ENCODE assay signal across 8 cellular contexts in the genomic region with DNA sequence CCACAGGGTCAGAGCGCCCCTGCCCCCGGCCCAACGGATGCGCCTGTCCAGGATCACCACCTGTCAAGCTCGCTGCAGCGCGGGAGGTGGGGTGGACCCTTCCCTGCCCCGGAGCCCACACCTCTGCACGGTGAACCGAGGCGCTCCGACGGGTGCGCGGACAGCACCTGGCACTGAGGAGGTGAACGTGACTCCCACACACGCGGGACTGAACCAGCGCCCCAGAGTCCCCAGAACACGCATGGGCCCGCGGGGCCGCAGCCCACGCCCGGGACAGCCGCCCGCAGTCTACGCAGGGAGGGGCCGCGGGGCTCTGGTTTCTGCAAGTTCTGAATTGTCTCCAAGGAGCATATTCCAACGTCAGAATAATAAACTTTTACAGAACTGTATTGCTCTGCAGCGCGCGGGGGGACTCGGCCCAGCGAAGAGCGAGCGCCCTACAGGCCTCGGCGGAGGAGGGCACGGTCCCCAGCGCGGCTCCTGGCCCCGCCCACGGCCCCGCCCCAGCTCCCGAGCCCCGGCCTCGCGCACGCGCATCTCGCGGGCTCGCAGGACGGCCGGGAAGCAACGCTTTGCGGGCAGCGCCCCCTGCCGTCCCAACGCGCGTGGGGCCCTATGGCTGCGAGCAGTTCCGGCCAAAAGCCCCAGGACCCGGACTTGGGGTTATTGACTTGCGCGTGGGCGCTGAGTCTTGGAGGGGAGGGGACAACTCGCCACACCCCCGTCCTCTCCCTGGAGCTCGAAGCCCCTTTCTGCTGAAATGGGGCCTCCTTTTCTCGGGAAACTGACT. TPM values are rescaled to one million over a fixed set of nuclear protein-coding genes. Genes with fewer than 3 reads are reported as not detected.
A peak's percentile ranks its signal among the peaks of the same experiment; 100 is the strongest.
DNase-seq lines count a peak whose midpoint lies in the region; ATAC-seq and TF ChIP-seq lines count a peak whose summit lies in the region.

No MANE protein-coding gene starts in this region.

- no peaks in the 10 kb centered on the region for H3K4me1 ChIP-seq in endodermal cell (ENCODE audit: control insufficient read depth, insufficient read depth, low read length)
- peaks cover 3% of the 10 kb centered on the region for H3K4me1 ChIP-seq in mesodermal cell (ENCODE audit: control insufficient read depth, insufficient read depth, low read length, poor library complexity, severe bottlenecking)

- peak overlapping the region; percentile 71 for H3K4me3 ChIP-seq in endodermal cell (ENCODE audit: low read length)
- H3K4me3 ChIP-seq in mesodermal cell (ENCODE audit: extremely low read depth, insufficient read depth, low read length, poor library complexity, severe bottlenecking), result peak overlapping the region; percentile 32

- peaks cover 6% of the 10 kb centered on the region for H3K4me1 Mint-ChIP-seq in endodermal cell

- peak; percentile 86 for ATAC-seq in GM19324 (IDR thresholded peaks at IDR 0.05; ENCODE audit: low FRiP score, unreplicated experiment)
- peak; percentile 91 for ATAC-seq in HG03442 (IDR thresholded peaks at IDR 0.05; ENCODE audit: unreplicated experiment)

- 18 to 40% methylated on average over 30 to 74 of the region's 74 CpGs for WGBS in endodermal cell (ENCODE audit: insufficient coverage in 1 of 2, insufficient read length in 1 of 2), 2 experiments
- WGBS in mesodermal cell (ENCODE audit: insufficient coverage in 2 of 2), 2 experiments, result 20 to 28% methylated on average over 56 to 63 of the region's 74 CpGs

- no peaks in the 10 kb centered on the region for H3K36me3 Mint-ChIP-seq in endodermal cell (ENCODE audit: low read depth)

- H3K9me3 Mint-ChIP-seq in endodermal cell, result no peaks in the 10 kb centered on the region

- peak overlapping the region; percentile 20 for H3K4me3 Mint-ChIP-seq in endodermal cell

- peaks cover 14% of the 10 kb centered on the region for H3K27me3 Mint-ChIP-seq in endodermal cell (ENCODE audit: insufficient read depth)

- peak; percentile 95 for TF ChIP-seq CTCF in endodermal cell (conservative IDR thresholded peaks at IDR 0.05)

- H3K9ac ChIP-seq in endodermal cell (ENCODE audit: extremely low read depth, low read length, poor library complexity, severe bottlenecking), result no peak overlapping the region

- H3K9me3 ChIP-seq in endodermal cell (ENCODE audit: control insufficient read depth, low read length) (no peaks in the 10 kb centered on the region), mesodermal cell (ENCODE audit: control insufficient read depth, low read length) (no peaks in the 10 kb centered on the region)

- H3K27me3 ChIP-seq in endodermal cell (ENCODE audit: control insufficient read depth, insufficient read depth, low read length, poor library complexity, severe bottlenecking), result no peaks in the 10 kb centered on the region

- no peak overlapping the region for H3K27ac Mint-ChIP-seq in endodermal cell

- H3K27ac ChIP-seq in endodermal cell (ENCODE audit: low read depth, low read length), result no peak overlapping the region
- H3K27ac ChIP-seq in mesodermal cell (ENCODE audit: low read depth, low read length, severe bottlenecking), result no peak overlapping the region

- DNase-seq in C1 segment of cervical spinal cord (lab: John Stamatoyannopoulos, UW), result peak; percentile 13 to 91 (median 70)
- peak; percentile 22 for DNase-seq in NK-92 (lab: John Stamatoyannopoulos, UW; ENCODE audit: unreplicated experiment)
- DNase-seq in activated CD8-positive, alpha-beta memory T cell treated with anti-CD3 and anti-CD28 coated beads, Interleukin-2, amount 50 U/mL, for 4 hours, result peak; percentile 94
- peak; percentile 95 for DNase-seq in endodermal cell
- peak; percentile 78 for DNase-seq in stimulated activated CD8-positive, alpha-beta memory T cell treated with anti-CD3 and anti-CD28 coated beads, Interleukin-12 subunit alpha, Interleukin-12 subunit beta, amount 100 ng/mL, for 24 hours (ENCODE audit: extremely low read depth)

- no peaks in the 10 kb centered on the region for H3K36me3 ChIP-seq in endodermal cell (ENCODE audit: control insufficient read depth, insufficient read depth, low read length)
- H3K36me3 ChIP-seq in mesodermal cell (ENCODE audit: control insufficient read depth, insufficient read depth, low read length), result no peaks in the 10 kb centered on the region

RNA-seq across cellular contexts. Expression of a gene that starts 29.7 kb away (rescaled TPM):
- total RNA-seq in endodermal cell, result 10 to 100 TPM; 58.6 to 71.6 TPM
- polyA plus RNA-seq in endodermal cell (2013, experiment 1 of 2), result 36.5 TPM
- 37.6 TPM for polyA plus RNA-seq in endodermal cell (2013, experiment 2 of 2)
- 71.8 TPM for polyA plus RNA-seq in mesodermal cell (2013, experiment 1 of 2)
- 74.8 TPM for polyA plus RNA-seq in mesodermal cell (2013, experiment 2 of 2)

Comparison
In these comparisons a context has a peak if more than half of its experiments do, and no peak if none do; other contexts are left out.
1. DNase-seq: peak in every context shown above with its lines; median percentile 95 in endodermal cell; 94 in activated CD8-positive, alpha-beta memory T cell treated with anti-CD3 and anti-CD28 coated beads, Interleukin-2, amount 50 U/mL, for 4 hours; 78 in stimulated activated CD8-positive, alpha-beta memory T cell treated with anti-CD3 and anti-CD28 coated beads, Interleukin-12 subunit alpha, Interleukin-12 subunit beta, amount 100 ng/mL, for 24 hours; 70 in C1 segment of cervical spinal cord; 22 in NK-92.